Comparison of ENCODE assay signal across 9 cellular contexts in genomic region chr11:78573271-78574035, GRCh38. TPM values are rescaled to one million over a fixed set of nuclear protein-coding genes. Genes with fewer than 3 reads are reported as not detected.
A peak's percentile ranks its signal among the peaks of the same experiment; 100 is the strongest.
DNase-seq lines count a peak whose midpoint lies in the region; ATAC-seq, FAIRE-seq and TF ChIP-seq lines count a peak whose summit lies in the region.
"Had no signal": no experiment of that assay in that cellular context is flagged by ENCODE, and none has a peak within 500 bp of the region (broad histone marks: within the 10 kb centered on the region; RNA-seq: fewer than 3 reads in every experiment).

No MANE protein-coding gene starts in this region.

- no peak for ATAC-seq in activated naive CD4-positive, alpha-beta T cell treated with anti-CD3 and anti-CD28 coated beads, Interleukin-2, amount 50 U/mL, for 72 hours

- H3K9me1 ChIP-seq in keratinocyte (ENCODE audit: control insufficient read depth, extremely low read depth, insufficient read depth, low read length): no peaks in the 10 kb centered on the region

- no peaks in the 10 kb centered on the region for H3K27me3 ChIP-seq in keratinocyte (ENCODE audit: control insufficient read depth, extremely low read depth, insufficient read depth, low read length)
- no peaks in the 10 kb centered on the region for H3K27me3 ChIP-seq in testis

- peak overlapping the region; percentile 92 for H3K27ac Mint-ChIP-seq in activated CD4-positive, alpha-beta T cell treated with anti-CD3 and anti-CD28 coated beads, Interleukin-2, amount 10 ng/mL, durations not matched to agents 7 days and 5 days
- peak overlapping the region; percentile 94 to 98 for H3K27ac Mint-ChIP-seq in activated naive CD4-positive, alpha-beta T cell treated with anti-CD3 and anti-CD28 coated beads, Interleukin-2, amount 50 U/mL, for 72 hours

- TF ChIP-seq POLR2A in testis (IDR thresholded peaks at IDR 0.05): no peak

- no peaks in the 10 kb centered on the region for H3K9me3 Mint-ChIP-seq in activated CD4-positive, alpha-beta T cell treated with anti-CD3 and anti-CD28 coated beads, Interleukin-2, amount 10 ng/mL, durations not matched to agents 7 days and 5 days
- H3K9me3 Mint-ChIP-seq in activated naive CD4-positive, alpha-beta T cell treated with anti-CD3 and anti-CD28 coated beads, Interleukin-2, amount 50 U/mL, for 72 hours: no peaks in the 10 kb centered on the region

- H3K36me3 Mint-ChIP-seq in activated CD4-positive, alpha-beta T cell treated with anti-CD3 and anti-CD28 coated beads, Interleukin-2, amount 10 ng/mL, durations not matched to agents 7 days and 5 days (ENCODE audit: low read depth): peaks cover 18% of the 10 kb centered on the region
- peaks cover 6 to 7% of the 10 kb centered on the region in 2 donors for H3K36me3 Mint-ChIP-seq in activated naive CD4-positive, alpha-beta T cell treated with anti-CD3 and anti-CD28 coated beads, Interleukin-2, amount 50 U/mL, for 72 hours

- intact Hi-C loops in testis (cut with DNase I; ENCODE audit: low total_unique reads): no loop called here

- CTCF ChIA-PET in activated CD4-positive, alpha-beta T cell treated with anti-CD3 and anti-CD28 coated beads, Interleukin-2, amount 10 ng/mL, durations not matched to agents 7 days and 5 days (lab: Charles Lee): interaction anchor here (0.9 to 2.7 kb wide), 4 partner anchors 9 to 466 kb away, joined by 3 to 23 read pairs (median 4); no protein-coding TSS in a partner anchor

- H3K4me1 ChIP-seq in keratinocyte (ENCODE audit: control insufficient read depth, extremely low read depth, insufficient read depth, low read length): peaks cover 11% of the 10 kb centered on the region
- peaks cover 8% of the 10 kb centered on the region for H3K4me1 ChIP-seq in testis

- H3K4me1 Mint-ChIP-seq in activated CD4-positive, alpha-beta T cell treated with anti-CD3 and anti-CD28 coated beads, Interleukin-2, amount 10 ng/mL, durations not matched to agents 7 days and 5 days: peaks cover 42% of the 10 kb centered on the region

- no peak for TF ChIP-seq CTCF in keratinocyte (optimal IDR thresholded peaks at IDR 0.05 in 1 of 3, IDR thresholded peaks at IDR 0.05 in 1 of 3, conservative IDR thresholded peaks at IDR 0.05 in 1 of 3; ENCODE audit: extremely low read depth in 1 of 3, insufficient read depth in 2 of 3, low read length in 3 of 3)
- no peak for TF ChIP-seq CTCF in testis (IDR thresholded peaks at IDR 0.05)

- H3K4me2 ChIP-seq in keratinocyte (ENCODE audit: control insufficient read depth, extremely low read depth, insufficient read depth, low read depth, low read length): peak overlapping the region; percentile 97

- H3K4me3 Mint-ChIP-seq in activated CD4-positive, alpha-beta T cell treated with anti-CD3 and anti-CD28 coated beads, Interleukin-2, amount 10 ng/mL, durations not matched to agents 7 days and 5 days: peak overlapping the region; percentile 90

- peak overlapping the region; percentile 86 for H3K27ac ChIP-seq in keratinocyte (ENCODE audit: control insufficient read depth, insufficient read depth, low read length)
- H3K27ac ChIP-seq in testis: peak overlapping the region; percentile 84 to 89

- no peak for FAIRE-seq in keratinocyte (lab: Jason Lieb, UNC)

- peak overlapping the region; percentile 94 for H2AFZ ChIP-seq in keratinocyte (ENCODE audit: control insufficient read depth, low read length)

- H3K9me3 ChIP-seq in keratinocyte (ENCODE audit: control insufficient read depth, low read depth, low read length) (no peaks in the 10 kb centered on the region), testis (no peaks in the 10 kb centered on the region)

- H3K4me3 ChIP-seq in keratinocyte (ENCODE audit: control insufficient read depth in 2 of 3, extremely low read depth in 1 of 3, insufficient read depth in 2 of 3, low read depth in 1 of 3, low read length in 3 of 3) (peak overlapping the region; percentile 72 to 95 (median 75)), testis (peak overlapping the region; percentile 75 to 88)

- no peaks in the 10 kb centered on the region for H3K27me3 Mint-ChIP-seq in activated CD4-positive, alpha-beta T cell treated with anti-CD3 and anti-CD28 coated beads, Interleukin-2, amount 10 ng/mL, durations not matched to agents 7 days and 5 days

- no peak for DNase-seq in activated CD4-positive, alpha-beta T cell treated with anti-CD3 and anti-CD28 coated beads, Interleukin-2, amount 10 ng/mL, durations not matched to agents 7 days and 5 days
- DNase-seq in activated CD4-positive, alpha-beta T cell treated with anti-CD3 and anti-CD28 coated beads for 48 hours: no peak
- no peak for DNase-seq in activated naive CD4-positive, alpha-beta T cell treated with anti-CD3 and anti-CD28 coated beads, Interleukin-2, amount 50 U/mL, for 72 hours (ENCODE audit: low spot score in 2 of 2)
- DNase-seq in keratinocyte (ENCODE audit: low read depth, low spot score): no peak
- DNase-seq in testis: no peak
- DNase-seq in 8988T: no peak
- no peak for DNase-seq in T-helper 9 cell
- DNase-seq in T1000 (lab: John Stamatoyannopoulos, UW): no peak
- DNase-seq: cortex of kidney had no signal

- POLR2A ChIA-PET in activated CD4-positive, alpha-beta T cell treated with anti-CD3 and anti-CD28 coated beads, Interleukin-2, amount 10 ng/mL, durations not matched to agents 7 days and 5 days (lab: Charles Lee): no interaction called here

- no peaks in the 10 kb centered on the region for H4K20me1 ChIP-seq in keratinocyte (ENCODE audit: control insufficient read depth, extremely low read depth, insufficient read depth, low read length)

- H3K36me3 ChIP-seq in keratinocyte (ENCODE audit: control insufficient read depth in 2 of 2, extremely low read depth in 1 of 2, insufficient read depth in 2 of 2, low read length in 2 of 2) (peaks cover 0 to 10% of the 10 kb centered on the region in 2 experiments), testis (ENCODE audit: low read depth, missing control alignments) (no peaks in the 10 kb centered on the region)

- H3K9ac ChIP-seq in keratinocyte (ENCODE audit: control insufficient read depth, extremely low read depth, insufficient read depth, low read length): peak overlapping the region; percentile 92

- H3K79me2 ChIP-seq in keratinocyte (ENCODE audit: control insufficient read depth, insufficient read depth, low read length): peaks cover 22% of the 10 kb centered on the region

- WGBS in testis, 2 donors: 18 to 28% methylated on average over 8 of the region's 8 CpGs

- dilution Hi-C loops in keratinocyte (cut with MboI; ENCODE audit: extremely low pct_ligation_motif_present, low sequenced_read_pairs): no loop called here

RNA-seq across cellular contexts. Expression of gene NARS2, which starts 1.2 kb away (rescaled TPM):
- total RNA-seq in activated CD4-positive, alpha-beta T cell treated with anti-CD3 and anti-CD28 coated beads, Interleukin-2, amount 10 ng/mL, durations not matched to agents 7 days and 5 days: 10 to 100 TPM; 13.2 to 14.3 TPM
- 10 to 100 TPM; 18.5 to 18.7 TPM for total RNA-seq in activated naive CD4-positive, alpha-beta T cell treated with anti-CD3 and anti-CD28 coated beads, Interleukin-2, amount 50 U/mL, for 72 hours
- polyA plus RNA-seq in keratinocyte (15.1 to 28.8 TPM (median 17.7 TPM) in 3 replicates), testis (ENCODE audit: insufficient read depth, low read depth, low replicate concordance) (9.8 TPM)
- polyA plus RNA-seq in keratinocyte (2011; ENCODE audit: low read depth): 18.4 TPM
- 11.7 and 21.2 TPM in 2 replicates for polyA plus RNA-seq in keratinocyte (2011; cell fraction: cytosol; rRNA removed)
- 13.3 and 17.2 TPM in 2 replicates for polyA plus RNA-seq in keratinocyte (2011; cell fraction: nucleus; rRNA removed)
- polyA plus RNA-seq in keratinocyte (2012; ENCODE audit: low replicate concordance): 14.8 and 19.3 TPM in 2 replicates
- polyA minus RNA-seq in keratinocyte: 5.3 to 13.3 TPM (median 9.3 TPM) in 3 replicates
- polyA minus RNA-seq in keratinocyte (2011; cell fraction: cytosol; rRNA and poly(A)+ RNA removed): 8.8 TPM
- 12.1 and 24.1 TPM in 2 replicates for polyA minus RNA-seq in keratinocyte (2011; cell fraction: nucleus; rRNA and poly(A)+ RNA removed)
- 10 to 100 TPM; 21.3 to 22.6 TPM for total RNA-seq in testis
